Comparison of ENCODE assay signal across 14 cellular contexts in the genomic region with DNA sequence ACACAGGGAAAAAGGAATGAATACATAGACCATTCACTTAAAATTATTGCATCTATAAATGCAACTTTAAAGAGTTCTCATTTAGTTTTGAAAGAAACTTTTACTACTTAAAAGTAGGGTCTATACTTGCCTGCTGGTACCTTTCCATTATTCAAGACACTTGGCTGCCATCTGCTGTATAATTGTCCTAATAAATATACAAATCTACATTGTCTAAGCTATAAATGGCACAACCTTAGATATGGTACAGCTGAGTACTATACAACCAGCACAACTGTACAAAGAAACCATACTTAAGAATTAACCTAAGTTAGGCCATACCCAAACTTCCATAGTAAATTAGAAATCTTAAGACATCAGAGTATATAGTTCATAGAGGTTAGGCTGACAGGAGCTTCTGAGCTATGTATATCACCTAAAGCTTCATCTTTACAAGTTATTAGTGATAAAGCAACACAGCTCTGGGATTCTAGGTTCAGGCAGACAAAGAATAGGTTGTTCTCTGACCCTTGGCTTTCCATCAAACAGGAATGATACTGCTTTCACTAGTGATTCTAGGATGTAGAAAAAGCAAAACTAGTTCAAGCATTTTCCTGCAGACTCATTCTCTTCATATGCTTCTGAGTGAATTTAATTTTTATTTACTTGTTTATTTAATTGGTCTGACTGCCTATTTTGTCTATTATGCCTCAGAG.
"Had no signal": no experiment of that assay in that cellular context is flagged by ENCODE, and none has a peak within 500 bp of the region (broad histone marks: within the 10 kb centered on the region; RNA-seq: fewer than 3 reads in every experiment).

No MANE protein-coding gene starts in this region.

- H3K27me3 ChIP-seq: esophagus squamous epithelium, hepatocyte, right atrium auricular region, testis had no signal

- H3K4me1 ChIP-seq: prostate gland, right atrium auricular region, testis had no signal

- H3K4me3 ChIP-seq: esophagus squamous epithelium, hepatocyte, lung, prostate gland, right atrium auricular region, testis had no signal

- H3K36me3 ChIP-seq: esophagus squamous epithelium, prostate gland, right atrium auricular region had no signal

- ATAC-seq: activated CD4-positive, CD25-positive, alpha-beta regulatory T cell treated with anti-CD3 and anti-CD28 coated beads, Interleukin-2, amount 50 U/mL, for 24 hours; activated CD8-positive, alpha-beta T cell treated with anti-CD3 and anti-CD28 coated beads, Interleukin-2, amount 10 ng/mL, durations not matched to agents 7 days and 5 days; activated T-cell treated with anti-CD3 and anti-CD28 coated beads, Interleukin-2, amount 50 U/mL, for 4 hours; left colon; T-helper 17 cell had no signal

- DNase-seq: activated CD4-positive, alpha-beta T cell treated with anti-CD3 and anti-CD28 coated beads, Interleukin-2, amount 10 ng/mL, durations not matched to agents 7 days and 5 days; activated CD8-positive, alpha-beta T cell treated with anti-CD3 and anti-CD28 coated beads, Interleukin-2, amount 10 ng/mL, durations not matched to agents 7 days and 5 days; activated naive CD4-positive, alpha-beta T cell treated with anti-CD3 and anti-CD28 coated beads for 36 hours; activated T-cell treated with anti-CD3 and anti-CD28 coated beads, Interleukin-2, amount 50 U/mL, for 4 hours; effector memory CD4-positive, alpha-beta T cell; esophagus squamous epithelium; left colon; T-helper 17 cell; testis had no signal

- H3K27ac ChIP-seq: esophagus squamous epithelium, hepatocyte, prostate gland, right atrium auricular region, testis had no signal

- H3K9me3 ChIP-seq: prostate gland, testis had no signal
